In the genomic region with DNA sequence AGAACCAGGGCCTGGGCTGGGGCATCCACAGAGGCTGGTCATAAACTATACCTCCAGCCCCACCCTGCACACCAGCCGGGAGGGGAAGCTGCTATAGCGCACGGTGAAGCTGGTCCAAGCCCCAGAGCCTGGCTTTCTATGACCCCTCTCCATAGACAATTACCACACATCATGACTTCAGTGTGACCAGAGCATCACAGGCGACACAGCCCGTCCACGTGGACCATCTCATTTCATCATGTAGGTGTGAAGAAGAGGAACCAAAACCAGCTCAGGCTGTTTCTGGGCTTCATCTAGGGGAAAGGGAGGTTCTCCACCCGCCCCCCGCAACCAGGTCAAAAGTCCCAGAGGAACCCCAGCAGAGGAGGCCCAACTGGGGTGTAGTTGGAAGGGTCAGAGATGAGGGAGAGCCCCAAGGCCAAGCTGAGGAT, we compare ENCODE assay signal across 11 cellular contexts. TPM values are rescaled to one million over a fixed set of nuclear protein-coding genes. Genes with fewer than 3 reads are reported as not detected.
DNase-seq lines count a peak whose midpoint lies in the region; ATAC-seq and TF ChIP-seq lines count a peak whose summit lies in the region.
"Had no signal": no experiment of that assay in that cellular context is flagged by ENCODE, and none has a peak within 500 bp of the region (broad histone marks: within the 10 kb centered on the region; RNA-seq: fewer than 3 reads in every experiment).

No MANE protein-coding gene starts in this region.

- peaks cover 82% of the 10 kb centered on the region for H3K4me1 Mint-ChIP-seq in CD4-positive, alpha-beta T cell (ENCODE audit: low read depth)
- peaks cover 73 to 89% (median 84%) of the 10 kb centered on the region in 3 donors for H3K4me1 Mint-ChIP-seq in naive B cell

- intact Hi-C loops in CD4-positive, alpha-beta T cell (cut with DNase I, micrococcal nuclease), result no loop called here

- H3K27me3 Mint-ChIP-seq in CD4-positive, alpha-beta T cell, result no peaks in the 10 kb centered on the region
- H3K27me3 Mint-ChIP-seq in naive B cell, result no peaks in the 10 kb centered on the region

- no peak overlapping the region for H3K27ac ChIP-seq in CD4-positive, alpha-beta T cell (ENCODE audit: low read depth, low read length)
- peak overlapping the region in 3 of 4 donors; percentile 63 to 90 (median 74) for H3K27ac ChIP-seq in Peyer's patch
- H3K27ac ChIP-seq: KMS-11 had no signal

- H3K9me3 Mint-ChIP-seq in CD4-positive, alpha-beta T cell, result no peaks in the 10 kb centered on the region
- peaks cover 0 to 2% (median 0%) of the 10 kb centered on the region in 7 donors for H3K9me3 Mint-ChIP-seq in naive B cell

- H3K4me3 ChIP-seq in Peyer's patch, result peak overlapping the region in 2 of 4 donors; percentile 9 to 54

- H3K36me3 ChIP-seq in Peyer's patch, result no peaks in the 10 kb centered on the region

- no peak for TF ChIP-seq CTCF in CD4-positive, alpha-beta T cell (IDR thresholded peaks at IDR 0.05)
- no peak for TF ChIP-seq CTCF in Peyer's patch (IDR thresholded peaks at IDR 0.05)

- peak overlapping the region; percentile 74 for H3K4me3 Mint-ChIP-seq in CD4-positive, alpha-beta T cell
- peak overlapping the region; percentile 87 to 99 (median 96) for H3K4me3 Mint-ChIP-seq in naive B cell

- no peaks in the 10 kb centered on the region for H3K27me3 ChIP-seq in CD4-positive, alpha-beta T cell (ENCODE audit: control insufficient read depth, insufficient read depth, low read length)
- H3K27me3 ChIP-seq in Peyer's patch, result no peaks in the 10 kb centered on the region

- H3K4me1 ChIP-seq in Peyer's patch, result peaks cover 0 to 25% (median 7%) of the 10 kb centered on the region in 4 donors

- CTCF ChIA-PET in CD4-positive, alpha-beta T cell (lab: Charles Lee), result interaction anchor here (1.3 kb wide), 1 partner anchor 9 kb away, joined by 6 read pairs; no protein-coding TSS in a partner anchor

- DNase-seq in CD4-positive, alpha-beta T cell, result no peak
- DNase-seq in Peyer's patch, result peak in 2 of 3 donors; percentile 83 to 84
- DNase-seq in naive B cell, result peak; percentile 87
- DNase-seq in DMS153 treated with DMSO at 0.1 percent for 48 hours (lab: John Stamatoyannopoulos, UW; ENCODE audit: unreplicated experiment), result no peak
- no peak for DNase-seq in ecto neural progenitor cell (ENCODE audit: low spot score)
- DNase-seq: activated CD4-positive, alpha-beta T cell treated with anti-CD3 and anti-CD28 coated beads for 1 hour; OCI-M1 had no signal

- POLR2A ChIA-PET in CD4-positive, alpha-beta T cell (lab: Charles Lee), result interaction anchor here (1.0 to 1.4 kb wide), 2 partner anchors 9 to 14 kb away, joined by 4 to 5 read pairs; no protein-coding TSS in a partner anchor

- no peaks in the 10 kb centered on the region for H3K9me3 ChIP-seq in CD4-positive, alpha-beta T cell (ENCODE audit: control insufficient read depth, low read length)
- H3K9me3 ChIP-seq in Peyer's patch, result no peaks in the 10 kb centered on the region

- H3K27ac Mint-ChIP-seq in CD4-positive, alpha-beta T cell, result peak overlapping the region; percentile 97
- peak overlapping the region; percentile 98 to 100 (median 100) for H3K27ac Mint-ChIP-seq in naive B cell

- ATAC-seq in CD4-positive, alpha-beta T cell (ENCODE audit: poor library complexity), result no peak
- peak; percentile 47 for ATAC-seq in GM21423 (IDR thresholded peaks at IDR 0.05; ENCODE audit: unreplicated experiment)
- peak; percentile 63 to 65 for ATAC-seq in naive B cell (ENCODE audit: low read depth in 2 of 2)
- ATAC-seq in GM19463 (IDR thresholded peaks at IDR 0.05; ENCODE audit: unreplicated experiment), result no peak
- ATAC-seq in GM18909 (IDR thresholded peaks at IDR 0.05; ENCODE audit: poor library complexity, unreplicated experiment), result no peak

- peaks cover 13% of the 10 kb centered on the region for H3K36me3 Mint-ChIP-seq in CD4-positive, alpha-beta T cell (ENCODE audit: low read depth)
- H3K36me3 Mint-ChIP-seq in naive B cell, result peaks cover 37 to 46% of the 10 kb centered on the region in 2 donors

- no peak for TF ChIP-seq POLR2A in Peyer's patch (IDR thresholded peaks at IDR 0.05)

RNA-seq across cellular contexts. Expression of a gene that starts 3.0 kb away (rescaled TPM):
- total RNA-seq in CD4-positive, alpha-beta T cell, result 10 to 100 TPM; 13.2 to 14.3 TPM
- 1 to 10 TPM in 2 of 4 donors, under 1 TPM in 1, not detected in 1; 0.66 to 7.4 (median 1.1) TPM for total RNA-seq in Peyer's patch
- 100 to 1,000 TPM; 101 to 157 (median 116) TPM for polyA plus RNA-seq in naive B cell (ENCODE audit: low read depth in 6 of 6)

RNA-seq across cellular contexts. Expression of a gene that starts 39.0 kb away (rescaled TPM):
- 100 to 1,000 TPM; 326 to 332 TPM for total RNA-seq in CD4-positive, alpha-beta T cell
- 10 to 100 TPM; 26.4 to 51.3 (median 34.1) TPM for total RNA-seq in Peyer's patch
- polyA plus RNA-seq in naive B cell (ENCODE audit: low read depth in 6 of 6), result 1 to 10 TPM in 2 of 6 donors, under 1 TPM in 3, not detected in 1; 0.50 to 3.2 (median 0.75) TPM

Comparison
In these comparisons a context has a peak if more than half of its experiments do, and no peak if none do; other contexts are left out.
1. ATAC-seq: peak in GM21423 (single experiment) and naive B cell (2 of 2); none in CD4-positive, alpha-beta T cell (single experiment), GM19463 (single experiment) and GM18909 (single experiment).
2. DNase-seq: peak in Peyer's patch (2 of 3) and naive B cell (single experiment); none in CD4-positive, alpha-beta T cell (0 of 10), DMS153 treated with DMSO at 0.1 percent for 48 hours (single experiment) and ecto neural progenitor cell (single experiment).
3. RNA of a gene that starts 39.0 kb away (total RNA-seq): 326 to 332 TPM in CD4-positive, alpha-beta T cell; 26.4 to 51.3 TPM in Peyer's patch; every median in the first group is over 4 times any median in the second.